In genomic region chr5:90548069-90548593, GRCh38 we compare ENCODE assay signal across 9 cellular contexts. TPM values are rescaled to one million over a fixed set of nuclear protein-coding genes. Genes with fewer than 3 reads are reported as not detected.
DNase-seq lines count a peak whose midpoint lies in the region; ATAC-seq, FAIRE-seq and TF ChIP-seq lines count a peak whose summit lies in the region.
"Had no signal": no experiment of that assay in that cellular context is flagged by ENCODE, and none has a peak within 500 bp of the region (broad histone marks: within the 10 kb centered on the region; RNA-seq: fewer than 3 reads in every experiment).

No MANE protein-coding gene starts in this region.

- H3K4me1 ChIP-seq in GM23338 (ENCODE audit: insufficient read depth) = peaks cover 44% of the 10 kb centered on the region
- peaks cover 3% of the 10 kb centered on the region for H3K4me1 ChIP-seq in astrocyte (ENCODE audit: insufficient read depth, low read length)

- no peak overlapping the region for H3K27ac ChIP-seq in GM23338 (ENCODE audit: low read depth)
- H3K27ac ChIP-seq in astrocyte (ENCODE audit: low read depth, low read length) = no peak overlapping the region

- H3K4me2 ChIP-seq in GM23338 (0 out of 2 replicates have a peak overlapping the region, but pooled peaks have one; percentile 30), astrocyte (ENCODE audit: low read length) (peak overlapping the region; percentile 63)

- H3K4me1 Mint-ChIP-seq in GM23338 = peaks cover 43% of the 10 kb centered on the region
- H3K4me1 Mint-ChIP-seq in astrocyte (ENCODE audit: low read depth, unreplicated experiment) = no peaks in the 10 kb centered on the region
- peaks cover 39% of the 10 kb centered on the region for H3K4me1 Mint-ChIP-seq in progenitor cell of endocrine pancreas (ENCODE audit: low read depth)

- ATAC-seq in GM23338 (no peak), HG03095 (IDR thresholded peaks at IDR 0.05; ENCODE audit: unreplicated experiment) (no peak)
- ATAC-seq: natural killer cell treated with Interleukin-12 subunit alpha and Interleukin-12 subunit beta and Interleukin-15 and Interleukin-18, amount 100 ng/mL, for 72 hours had no signal

- H3K27me3 Mint-ChIP-seq in GM23338 (ENCODE audit: insufficient read depth, low read depth, poor library complexity) (peaks cover 5% of the 10 kb centered on the region), astrocyte (ENCODE audit: low read depth, unreplicated experiment) (peaks cover 2% of the 10 kb centered on the region), progenitor cell of endocrine pancreas (no peaks in the 10 kb centered on the region)

- peaks cover 8% of the 10 kb centered on the region; the same call in 1 of the 2 replicates for H3K9me2 ChIP-seq in GM23338 (ENCODE audit: insufficient read depth)

- H3K36me3 Mint-ChIP-seq in GM23338 (ENCODE audit: low read depth) (no peaks in the 10 kb centered on the region), astrocyte (ENCODE audit: low read depth, unreplicated experiment) (no peaks in the 10 kb centered on the region), progenitor cell of endocrine pancreas (ENCODE audit: insufficient read depth) (no peaks in the 10 kb centered on the region)
- H3K36me3 Mint-ChIP-seq: natural killer cell treated with Interleukin-12 subunit alpha and Interleukin-12 subunit beta and Interleukin-15 and Interleukin-18, amount 100 ng/mL, for 72 hours had no signal

- H3K9me3 ChIP-seq in astrocyte (ENCODE audit: insufficient read depth, low read depth, low read length) = no peaks in the 10 kb centered on the region

- POLR2A ChIA-PET in GM10248 (lab: Yijun Ruan, JAX) = no interaction called here

- H3K79me2 ChIP-seq in GM23338 (replicated peaks; ENCODE audit: insufficient read depth) = no peaks in the 10 kb centered on the region
- no peaks in the 10 kb centered on the region for H3K79me2 ChIP-seq in astrocyte (ENCODE audit: insufficient read depth, low read length)

- H3K9me3 Mint-ChIP-seq in GM23338 (no peaks in the 10 kb centered on the region), astrocyte (ENCODE audit: unreplicated experiment) (no peaks in the 10 kb centered on the region), progenitor cell of endocrine pancreas (ENCODE audit: low read depth) (no peaks in the 10 kb centered on the region)
- H3K9me3 Mint-ChIP-seq: natural killer cell treated with Interleukin-12 subunit alpha and Interleukin-12 subunit beta and Interleukin-15 and Interleukin-18, amount 100 ng/mL, for 72 hours had no signal

- no peak overlapping the region for H3K27ac Mint-ChIP-seq in GM23338
- no peak overlapping the region for H3K27ac Mint-ChIP-seq in astrocyte (ENCODE audit: unreplicated experiment)
- peak overlapping the region; percentile 80 for H3K27ac Mint-ChIP-seq in progenitor cell of endocrine pancreas
- H3K27ac Mint-ChIP-seq: natural killer cell treated with Interleukin-12 subunit alpha and Interleukin-12 subunit beta and Interleukin-15 and Interleukin-18, amount 100 ng/mL, for 72 hours had no signal

- H3K9ac ChIP-seq in astrocyte (ENCODE audit: low read length) = no peak overlapping the region

- no peak for FAIRE-seq in astrocyte (lab: Jason Lieb, UNC)

- no peak overlapping the region for H3K4me3 ChIP-seq in GM23338
- no peak overlapping the region for H3K4me3 ChIP-seq in astrocyte (ENCODE audit: insufficient read depth, low read depth, low read length)

- H2AFZ ChIP-seq in GM23338 = no peak overlapping the region
- H2AFZ ChIP-seq in astrocyte (ENCODE audit: low read depth, low read length) = peak overlapping the region; percentile 62

- TF ChIP-seq CTCF in GM23338 (conservative IDR thresholded peaks at IDR 0.05; ENCODE audit: low read depth in 2 of 2) (no peak), astrocyte (IDR thresholded peaks at IDR 0.05; ENCODE audit: insufficient read depth, low read depth, low read length) (no peak), progenitor cell of endocrine pancreas (IDR thresholded peaks at IDR 0.05; ENCODE audit: unreplicated experiment) (no peak), GM10248 (IDR thresholded peaks at IDR 0.05; ENCODE audit: control extremely low read depth, extremely low read depth, low read depth, missing control alignments) (no peak)

- no peaks in the 10 kb centered on the region for H3F3A ChIP-seq in GM23338 (replicated peaks; ENCODE audit: low read depth)

- no peaks in the 10 kb centered on the region for H3K27me3 ChIP-seq in GM23338 (ENCODE audit: insufficient read depth)
- H3K27me3 ChIP-seq in astrocyte (ENCODE audit: insufficient read depth, low read length) = peaks cover 5% of the 10 kb centered on the region

- H3K4me3 Mint-ChIP-seq in GM23338 (no peak overlapping the region), astrocyte (ENCODE audit: unreplicated experiment) (no peak overlapping the region), progenitor cell of endocrine pancreas (ENCODE audit: low read depth) (peak overlapping the region; percentile 17)
- H3K4me3 Mint-ChIP-seq: natural killer cell treated with Interleukin-12 subunit alpha and Interleukin-12 subunit beta and Interleukin-15 and Interleukin-18, amount 100 ng/mL, for 72 hours had no signal

- CTCF ChIA-PET in GM10248 (lab: Yijun Ruan, JAX) = interaction anchor here (1.6 to 2.0 kb wide), 2 partner anchors 16 to 18 kb away, joined by 3 to 6 read pairs; no protein-coding TSS in a partner anchor

- DNase-seq in GM23338 (ENCODE audit: low spot score) (peak; percentile 32), NCI-H146 treated with DMSO at 0.1 percent for 48 hours (lab: John Stamatoyannopoulos, UW; ENCODE audit: unreplicated experiment) (peak; percentile 63), astrocyte (ENCODE audit: low read depth) (peak; percentile 15), progenitor cell of endocrine pancreas (ENCODE audit: low spot score, unreplicated experiment) (no peak), NK-92 (lab: John Stamatoyannopoulos, UW; ENCODE audit: unreplicated experiment) (no peak), EL (no peak), GM10248 (ENCODE audit: extremely low spot score) (no peak)

- no peaks in the 10 kb centered on the region for H4K20me1 ChIP-seq in GM23338 (replicated peaks; ENCODE audit: insufficient read depth)
- no peaks in the 10 kb centered on the region for H4K20me1 ChIP-seq in astrocyte (ENCODE audit: insufficient read depth, low read length)

- H3K36me3 ChIP-seq in GM23338 (ENCODE audit: insufficient read depth) (no peaks in the 10 kb centered on the region), astrocyte (ENCODE audit: insufficient read depth, low read length) (no peaks in the 10 kb centered on the region)

TF ChIP-seq in GM23338, 12 proteins besides CTCF, POLR2A, EP300 and RAD21 (continues in another document):
- TF ChIP-seq EZH2phosphoT487 (IDR thresholded peaks at IDR 0.05; ENCODE audit: unreplicated experiment) (no peak), NANOG (IDR thresholded peaks at IDR 0.05; ENCODE audit: borderline replicate concordance) (no peak), EZH2 (IDR thresholded peaks at IDR 0.05; ENCODE audit: low read depth, unreplicated experiment) (no peak), ZNF114 (CRISPR knock-in tag; IDR thresholded peaks at IDR 0.05) (no peak), ZNF331 (CRISPR knock-in tag; IDR thresholded peaks at IDR 0.05; ENCODE audit: low read depth) (no peak), STAT1 (IDR thresholded peaks at IDR 0.05; ENCODE audit: unreplicated experiment) (no peak), JUNB (IDR thresholded peaks at IDR 0.05; ENCODE audit: unreplicated experiment) (no peak), POLR2AphosphoS5 (IDR thresholded peaks at IDR 0.05; ENCODE audit: low read depth) (no peak)
- TF ChIP-seq, protein P1, sequence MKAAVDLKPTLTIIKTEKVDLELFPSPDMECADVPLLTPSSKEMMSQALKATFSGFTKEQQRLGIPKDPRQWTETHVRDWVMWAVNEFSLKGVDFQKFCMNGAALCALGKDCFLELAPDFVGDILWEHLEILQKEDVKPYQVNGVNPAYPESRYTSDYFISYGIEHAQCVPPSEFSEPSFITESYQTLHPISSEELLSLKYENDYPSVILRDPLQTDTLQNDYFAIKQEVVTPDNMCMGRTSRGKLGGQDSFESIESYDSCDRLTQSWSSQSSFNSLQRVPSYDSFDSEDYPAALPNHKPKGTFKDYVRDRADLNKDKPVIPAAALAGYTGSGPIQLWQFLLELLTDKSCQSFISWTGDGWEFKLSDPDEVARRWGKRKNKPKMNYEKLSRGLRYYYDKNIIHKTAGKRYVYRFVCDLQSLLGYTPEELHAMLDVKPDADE (IDR thresholded peaks at IDR 0.05) = no peak
- TF ChIP-seq, protein P2, sequence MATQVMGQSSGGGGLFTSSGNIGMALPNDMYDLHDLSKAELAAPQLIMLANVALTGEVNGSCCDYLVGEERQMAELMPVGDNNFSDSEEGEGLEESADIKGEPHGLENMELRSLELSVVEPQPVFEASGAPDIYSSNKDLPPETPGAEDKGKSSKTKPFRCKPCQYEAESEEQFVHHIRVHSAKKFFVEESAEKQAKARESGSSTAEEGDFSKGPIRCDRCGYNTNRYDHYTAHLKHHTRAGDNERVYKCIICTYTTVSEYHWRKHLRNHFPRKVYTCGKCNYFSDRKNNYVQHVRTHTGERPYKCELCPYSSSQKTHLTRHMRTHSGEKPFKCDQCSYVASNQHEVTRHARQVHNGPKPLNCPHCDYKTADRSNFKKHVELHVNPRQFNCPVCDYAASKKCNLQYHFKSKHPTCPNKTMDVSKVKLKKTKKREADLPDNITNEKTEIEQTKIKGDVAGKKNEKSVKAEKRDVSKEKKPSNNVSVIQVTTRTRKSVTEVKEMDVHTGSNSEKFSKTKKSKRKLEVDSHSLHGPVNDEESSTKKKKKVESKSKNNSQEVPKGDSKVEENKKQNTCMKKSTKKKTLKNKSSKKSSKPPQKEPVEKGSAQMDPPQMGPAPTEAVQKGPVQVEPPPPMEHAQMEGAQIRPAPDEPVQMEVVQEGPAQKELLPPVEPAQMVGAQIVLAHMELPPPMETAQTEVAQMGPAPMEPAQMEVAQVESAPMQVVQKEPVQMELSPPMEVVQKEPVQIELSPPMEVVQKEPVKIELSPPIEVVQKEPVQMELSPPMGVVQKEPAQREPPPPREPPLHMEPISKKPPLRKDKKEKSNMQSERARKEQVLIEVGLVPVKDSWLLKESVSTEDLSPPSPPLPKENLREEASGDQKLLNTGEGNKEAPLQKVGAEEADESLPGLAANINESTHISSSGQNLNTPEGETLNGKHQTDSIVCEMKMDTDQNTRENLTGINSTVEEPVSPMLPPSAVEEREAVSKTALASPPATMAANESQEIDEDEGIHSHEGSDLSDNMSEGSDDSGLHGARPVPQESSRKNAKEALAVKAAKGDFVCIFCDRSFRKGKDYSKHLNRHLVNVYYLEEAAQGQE (IDR thresholded peaks at IDR 0.05; ENCODE audit: unreplicated experiment) = no peak

RNA-seq across cellular contexts. Expression of gene ADGRV1, which starts 10.5 kb away (rescaled TPM):
- total RNA-seq in GM23338 (2014; rRNA removed; shearing (Covaris generic)) = 139 and 149 TPM in 2 replicates
- 39.4 and 46.1 TPM in 2 replicates for polyA plus RNA-seq in GM23338 (2016; fragmentation: Nextera tagmentation; extraction: Ambion mirVana)
- total RNA-seq in astrocyte = 5.4 and 10.0 TPM in 2 replicates
- 82.3 and 87.6 TPM in 2 replicates for total RNA-seq in progenitor cell of endocrine pancreas

RNA-seq across cellular contexts. Expression of gene LYSMD3, which starts 18.7 kb away (rescaled TPM):
- total RNA-seq in GM23338 (2014; rRNA removed; shearing (Covaris generic)) = 19.1 and 19.6 TPM in 2 replicates
- 8.6 and 10.7 TPM in 2 replicates for polyA plus RNA-seq in GM23338 (2016; fragmentation: Nextera tagmentation; extraction: Ambion mirVana)
- 25.4 and 26.9 TPM in 2 replicates for total RNA-seq in astrocyte
- 16.4 and 17.2 TPM in 2 replicates for total RNA-seq in progenitor cell of endocrine pancreas

Comparison
In these comparisons a context has a peak if more than half of its experiments do, and no peak if none do; other contexts are left out.
1. DNase-seq: peak in GM23338 (single experiment), NCI-H146 treated with DMSO at 0.1 percent for 48 hours (single experiment) and astrocyte (single experiment); none in progenitor cell of endocrine pancreas (single experiment), NK-92 (single experiment), EL (single experiment) and GM10248 (single experiment).